ENCODE assay signal across 1 cellular context in the genomic region with DNA sequence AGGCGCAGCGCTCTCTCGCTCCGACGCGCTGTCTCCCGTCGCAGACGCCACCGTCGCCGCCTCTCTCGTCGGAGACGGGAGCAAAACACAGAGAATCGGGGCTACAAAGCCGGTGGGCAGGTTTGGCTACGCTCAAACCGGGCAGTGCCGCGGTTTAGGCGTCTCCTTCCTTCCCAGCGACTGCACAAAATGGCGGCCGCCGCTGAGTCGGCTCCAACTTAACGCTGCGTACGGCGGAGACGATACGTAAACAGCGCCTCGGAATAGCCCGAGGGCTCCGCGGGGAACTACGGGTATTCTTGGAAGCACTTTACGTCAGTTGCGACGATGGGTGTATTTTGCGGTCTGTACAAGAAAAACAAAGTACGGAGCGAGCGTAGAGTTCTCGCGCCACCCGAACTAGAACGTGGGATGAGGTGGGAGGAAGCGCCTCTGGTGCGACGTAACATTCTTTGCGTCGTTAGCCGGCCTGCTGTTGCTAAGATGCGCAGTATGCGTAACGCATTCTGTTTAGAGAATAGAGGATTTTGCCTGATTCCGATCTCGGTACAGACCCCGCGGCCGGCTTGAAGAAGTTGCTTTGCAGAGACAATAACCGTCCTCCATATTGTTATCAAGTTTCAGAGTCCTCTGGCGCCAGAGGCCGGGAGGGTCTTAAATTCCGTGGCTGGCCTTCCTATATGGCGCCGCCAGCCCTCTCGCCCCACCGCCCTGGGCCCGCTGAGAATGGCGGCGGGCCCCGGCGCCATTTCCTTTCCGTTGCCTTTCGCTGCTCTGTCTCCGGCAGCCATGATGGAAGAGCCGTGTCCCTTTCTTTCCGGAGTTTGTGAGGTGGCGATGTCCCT.
TF ChIP-seq lines count a peak whose summit lies in the region.

TSS of gene DDX17 (minus strand) at position 194 of the 845 bp plus-strand sequence.

TF ChIP-seq in GM12878, 131 proteins besides CTCF, POLR2A, EP300 and RAD21 (continued from another document and continues in another):
- TF ChIP-seq CEBPZ (IDR thresholded peaks at IDR 0.05; ENCODE audit: low read depth, low read length) (no peak), TARDBP (IDR thresholded peaks at IDR 0.05; ENCODE audit: borderline replicate concordance) (no peak), CREB1 (IDR thresholded peaks at IDR 0.05; ENCODE audit: low read depth) (peak; percentile 75), CEBPB (IDR thresholded peaks at IDR 0.05; ENCODE audit: borderline replicate concordance in 1 of 2, low read depth in 2 of 2, low read length in 2 of 2) (no peak), BCL3 (IDR thresholded peaks at IDR 0.05; ENCODE audit: borderline replicate concordance, insufficient read depth, low read depth, low read length, poor library complexity, severe bottlenecking) (no peak), NR2C2 (IDR thresholded peaks at IDR 0.05; ENCODE audit: borderline replicate concordance, control insufficient read depth, insufficient read length, low read depth) (no peak), HCFC1 (IDR thresholded peaks at IDR 0.05; ENCODE audit: low read length) (no peak), CREM (IDR thresholded peaks at IDR 0.05; ENCODE audit: low read depth) (peak; percentile 43; the same call in 1 of the 2 replicates), POLR2AphosphoS2 (IDR thresholded peaks at IDR 0.05; ENCODE audit: low read depth, low read length) (0 out of 2 replicates have a peak, but pooled peaks have one; percentile 57), ZZZ3 (IDR thresholded peaks at IDR 0.05; ENCODE audit: control insufficient read depth, insufficient read length, low read depth) (no peak), GATAD2B (conservative IDR thresholded peaks at IDR 0.05; ENCODE audit: low read depth) (no peak; the same call in 1 of the 2 replicates), TBL1XR1 (IDR thresholded peaks at IDR 0.05; ENCODE audit: low read depth, low read length) (0 out of 2 replicates have a peak, but pooled peaks have one; percentile 55), MTA3 (IDR thresholded peaks at IDR 0.05; ENCODE audit: borderline replicate concordance, low read length) (no peak), MYC (IDR thresholded peaks at IDR 0.05; ENCODE audit: insufficient read depth, insufficient read length, insufficient replicate concordance, low read length, severe bottlenecking) (no peak), EZH2 (IDR thresholded peaks at IDR 0.05; ENCODE audit: borderline replicate concordance, control insufficient read depth, low read depth, low read length) (no peak), RFX5 (IDR thresholded peaks at IDR 0.05; ENCODE audit: low read depth, low read length) (no peak), HDAC2 (IDR thresholded peaks at IDR 0.05) (no peak), SIN3A (IDR thresholded peaks at IDR 0.05; ENCODE audit: low read depth, low read length) (no peak), YY1 (IDR thresholded peaks at IDR 0.05; ENCODE audit: low read depth, low read length) (peak; percentile 99), NFXL1 (IDR thresholded peaks at IDR 0.05; ENCODE audit: borderline replicate concordance) (no peak), PAX8 (IDR thresholded peaks at IDR 0.05) (peak; percentile 94), CBFB (IDR thresholded peaks at IDR 0.05; ENCODE audit: low read depth) (no peak), KDM1A (IDR thresholded peaks at IDR 0.05; ENCODE audit: borderline replicate concordance) (no peak), NBN (IDR thresholded peaks at IDR 0.05) (no peak; the same call in none of the 2 replicates), FOXK2 (IDR thresholded peaks at IDR 0.05) (no peak), ZBED1 (IDR thresholded peaks at IDR 0.05; ENCODE audit: borderline replicate concordance) (no peak), ATF3 (IDR thresholded peaks at IDR 0.05; ENCODE audit: borderline replicate concordance, extremely low read depth, low read depth, low read length) (no peak), BMI1 (IDR thresholded peaks at IDR 0.05; ENCODE audit: borderline replicate concordance) (no peak), HDAC6 (IDR thresholded peaks at IDR 0.05; ENCODE audit: unreplicated experiment) (no peak)
- TF ChIP-seq, protein P1, sequence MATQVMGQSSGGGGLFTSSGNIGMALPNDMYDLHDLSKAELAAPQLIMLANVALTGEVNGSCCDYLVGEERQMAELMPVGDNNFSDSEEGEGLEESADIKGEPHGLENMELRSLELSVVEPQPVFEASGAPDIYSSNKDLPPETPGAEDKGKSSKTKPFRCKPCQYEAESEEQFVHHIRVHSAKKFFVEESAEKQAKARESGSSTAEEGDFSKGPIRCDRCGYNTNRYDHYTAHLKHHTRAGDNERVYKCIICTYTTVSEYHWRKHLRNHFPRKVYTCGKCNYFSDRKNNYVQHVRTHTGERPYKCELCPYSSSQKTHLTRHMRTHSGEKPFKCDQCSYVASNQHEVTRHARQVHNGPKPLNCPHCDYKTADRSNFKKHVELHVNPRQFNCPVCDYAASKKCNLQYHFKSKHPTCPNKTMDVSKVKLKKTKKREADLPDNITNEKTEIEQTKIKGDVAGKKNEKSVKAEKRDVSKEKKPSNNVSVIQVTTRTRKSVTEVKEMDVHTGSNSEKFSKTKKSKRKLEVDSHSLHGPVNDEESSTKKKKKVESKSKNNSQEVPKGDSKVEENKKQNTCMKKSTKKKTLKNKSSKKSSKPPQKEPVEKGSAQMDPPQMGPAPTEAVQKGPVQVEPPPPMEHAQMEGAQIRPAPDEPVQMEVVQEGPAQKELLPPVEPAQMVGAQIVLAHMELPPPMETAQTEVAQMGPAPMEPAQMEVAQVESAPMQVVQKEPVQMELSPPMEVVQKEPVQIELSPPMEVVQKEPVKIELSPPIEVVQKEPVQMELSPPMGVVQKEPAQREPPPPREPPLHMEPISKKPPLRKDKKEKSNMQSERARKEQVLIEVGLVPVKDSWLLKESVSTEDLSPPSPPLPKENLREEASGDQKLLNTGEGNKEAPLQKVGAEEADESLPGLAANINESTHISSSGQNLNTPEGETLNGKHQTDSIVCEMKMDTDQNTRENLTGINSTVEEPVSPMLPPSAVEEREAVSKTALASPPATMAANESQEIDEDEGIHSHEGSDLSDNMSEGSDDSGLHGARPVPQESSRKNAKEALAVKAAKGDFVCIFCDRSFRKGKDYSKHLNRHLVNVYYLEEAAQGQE (IDR thresholded peaks at IDR 0.05; ENCODE audit: low read depth, low read length), result no peak
- TF ChIP-seq, protein P2, sequence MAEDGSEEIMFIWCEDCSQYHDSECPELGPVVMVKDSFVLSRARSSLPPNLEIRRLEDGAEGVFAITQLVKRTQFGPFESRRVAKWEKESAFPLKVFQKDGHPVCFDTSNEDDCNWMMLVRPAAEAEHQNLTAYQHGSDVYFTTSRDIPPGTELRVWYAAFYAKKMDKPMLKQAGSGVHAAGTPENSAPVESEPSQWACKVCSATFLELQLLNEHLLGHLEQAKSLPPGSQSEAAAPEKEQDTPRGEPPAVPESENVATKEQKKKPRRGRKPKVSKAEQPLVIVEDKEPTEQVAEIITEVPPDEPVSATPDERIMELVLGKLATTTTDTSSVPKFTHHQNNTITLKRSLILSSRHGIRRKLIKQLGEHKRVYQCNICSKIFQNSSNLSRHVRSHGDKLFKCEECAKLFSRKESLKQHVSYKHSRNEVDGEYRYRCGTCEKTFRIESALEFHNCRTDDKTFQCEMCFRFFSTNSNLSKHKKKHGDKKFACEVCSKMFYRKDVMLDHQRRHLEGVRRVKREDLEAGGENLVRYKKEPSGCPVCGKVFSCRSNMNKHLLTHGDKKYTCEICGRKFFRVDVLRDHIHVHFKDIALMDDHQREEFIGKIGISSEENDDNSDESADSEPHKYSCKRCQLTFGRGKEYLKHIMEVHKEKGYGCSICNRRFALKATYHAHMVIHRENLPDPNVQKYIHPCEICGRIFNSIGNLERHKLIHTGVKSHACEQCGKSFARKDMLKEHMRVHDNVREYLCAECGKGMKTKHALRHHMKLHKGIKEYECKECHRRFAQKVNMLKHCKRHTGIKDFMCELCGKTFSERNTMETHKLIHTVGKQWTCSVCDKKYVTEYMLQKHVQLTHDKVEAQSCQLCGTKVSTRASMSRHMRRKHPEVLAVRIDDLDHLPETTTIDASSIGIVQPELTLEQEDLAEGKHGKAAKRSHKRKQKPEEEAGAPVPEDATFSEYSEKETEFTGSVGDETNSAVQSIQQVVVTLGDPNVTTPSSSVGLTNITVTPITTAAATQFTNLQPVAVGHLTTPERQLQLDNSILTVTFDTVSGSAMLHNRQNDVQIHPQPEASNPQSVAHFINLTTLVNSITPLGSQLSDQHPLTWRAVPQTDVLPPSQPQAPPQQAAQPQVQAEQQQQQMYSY (CRISPR knock-in tag; IDR thresholded peaks at IDR 0.05), result no peak
- TF ChIP-seq, protein P3, sequence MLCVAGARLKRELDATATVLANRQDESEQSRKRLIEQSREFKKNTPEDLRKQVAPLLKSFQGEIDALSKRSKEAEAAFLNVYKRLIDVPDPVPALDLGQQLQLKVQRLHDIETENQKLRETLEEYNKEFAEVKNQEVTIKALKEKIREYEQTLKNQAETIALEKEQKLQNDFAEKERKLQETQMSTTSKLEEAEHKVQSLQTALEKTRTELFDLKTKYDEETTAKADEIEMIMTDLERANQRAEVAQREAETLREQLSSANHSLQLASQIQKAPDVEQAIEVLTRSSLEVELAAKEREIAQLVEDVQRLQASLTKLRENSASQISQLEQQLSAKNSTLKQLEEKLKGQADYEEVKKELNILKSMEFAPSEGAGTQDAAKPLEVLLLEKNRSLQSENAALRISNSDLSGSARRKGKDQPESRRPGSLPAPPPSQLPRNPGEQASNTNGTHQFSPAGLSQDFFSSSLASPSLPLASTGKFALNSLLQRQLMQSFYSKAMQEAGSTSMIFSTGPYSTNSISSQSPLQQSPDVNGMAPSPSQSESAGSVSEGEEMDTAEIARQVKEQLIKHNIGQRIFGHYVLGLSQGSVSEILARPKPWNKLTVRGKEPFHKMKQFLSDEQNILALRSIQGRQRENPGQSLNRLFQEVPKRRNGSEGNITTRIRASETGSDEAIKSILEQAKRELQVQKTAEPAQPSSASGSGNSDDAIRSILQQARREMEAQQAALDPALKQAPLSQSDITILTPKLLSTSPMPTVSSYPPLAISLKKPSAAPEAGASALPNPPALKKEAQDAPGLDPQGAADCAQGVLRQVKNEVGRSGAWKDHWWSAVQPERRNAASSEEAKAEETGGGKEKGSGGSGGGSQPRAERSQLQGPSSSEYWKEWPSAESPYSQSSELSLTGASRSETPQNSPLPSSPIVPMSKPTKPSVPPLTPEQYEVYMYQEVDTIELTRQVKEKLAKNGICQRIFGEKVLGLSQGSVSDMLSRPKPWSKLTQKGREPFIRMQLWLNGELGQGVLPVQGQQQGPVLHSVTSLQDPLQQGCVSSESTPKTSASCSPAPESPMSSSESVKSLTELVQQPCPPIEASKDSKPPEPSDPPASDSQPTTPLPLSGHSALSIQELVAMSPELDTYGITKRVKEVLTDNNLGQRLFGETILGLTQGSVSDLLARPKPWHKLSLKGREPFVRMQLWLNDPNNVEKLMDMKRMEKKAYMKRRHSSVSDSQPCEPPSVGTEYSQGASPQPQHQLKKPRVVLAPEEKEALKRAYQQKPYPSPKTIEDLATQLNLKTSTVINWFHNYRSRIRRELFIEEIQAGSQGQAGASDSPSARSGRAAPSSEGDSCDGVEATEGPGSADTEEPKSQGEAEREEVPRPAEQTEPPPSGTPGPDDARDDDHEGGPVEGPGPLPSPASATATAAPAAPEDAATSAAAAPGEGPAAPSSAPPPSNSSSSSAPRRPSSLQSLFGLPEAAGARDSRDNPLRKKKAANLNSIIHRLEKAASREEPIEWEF (IDR thresholded peaks at IDR 0.05; ENCODE audit: insufficient replicate concordance, low read depth, low read length), result no peak
- TF ChIP-seq, protein P4, sequence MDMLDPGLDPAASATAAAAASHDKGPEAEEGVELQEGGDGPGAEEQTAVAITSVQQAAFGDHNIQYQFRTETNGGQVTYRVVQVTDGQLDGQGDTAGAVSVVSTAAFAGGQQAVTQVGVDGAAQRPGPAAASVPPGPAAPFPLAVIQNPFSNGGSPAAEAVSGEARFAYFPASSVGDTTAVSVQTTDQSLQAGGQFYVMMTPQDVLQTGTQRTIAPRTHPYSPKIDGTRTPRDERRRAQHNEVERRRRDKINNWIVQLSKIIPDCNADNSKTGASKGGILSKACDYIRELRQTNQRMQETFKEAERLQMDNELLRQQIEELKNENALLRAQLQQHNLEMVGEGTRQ (IDR thresholded peaks at IDR 0.05; ENCODE audit: borderline replicate concordance, low read depth, low read length), result no peak
